In genomic region chr11:62201376-62201775, GRCh38 we compare ENCODE assay signal across 15 cellular contexts. TPM values are rescaled to one million over a fixed set of nuclear protein-coding genes. Genes with fewer than 3 reads are reported as not detected.
DNase-seq lines count a peak whose midpoint lies in the region; TF ChIP-seq lines count a peak whose summit lies in the region.
"Had no signal": no experiment of that assay in that cellular context is flagged by ENCODE, and none has a peak within 500 bp of the region (broad histone marks: within the 10 kb centered on the region; RNA-seq: fewer than 3 reads in every experiment).

No MANE protein-coding gene starts in this region.

- DNase-seq in COR-L47 (lab: John Stamatoyannopoulos, UW) (peak; percentile 61), DMS53 (lab: John Stamatoyannopoulos, UW) (peak; percentile 88), NCI-H69 (lab: John Stamatoyannopoulos, UW) (peak; percentile 72), epithelial cell of esophagus (ENCODE audit: low read depth) (peak; percentile 46), G401 (ENCODE audit: low spot score) (no peak), NOMO-1 (lab: John Stamatoyannopoulos, UW; ENCODE audit: unreplicated experiment in 2 of 2) (no peak)
- no peak for DNase-seq in central memory CD4-positive, alpha-beta T cell
- DNase-seq: BE2C; CD8-positive, alpha-beta T cell; H9; NCI-H1694 treated with DMSO at 0.1 percent for 48 hours; NCI-H2227 treated with DMSO at 0.1 percent for 48 hours; NCI-H526 treated with DMSO at 0.1 percent for 48 hours; SJCRH30; T-helper 9 cell had no signal

- in situ Hi-C loops in G401 (cut with HindIII; ENCODE audit: low sequenced_read_pairs): loop anchor here (25.0 kb wide), 1 partner anchor 311 kb away; no protein-coding TSS in a partner anchor

- no peak for TF ChIP-seq CTCF in epithelial cell of esophagus (IDR thresholded peaks at IDR 0.05; ENCODE audit: insufficient read depth, low read depth, low read length, missing control alignments)

- no peak overlapping the region for H3K4me3 ChIP-seq in epithelial cell of esophagus (ENCODE audit: low read length)
- H3K4me3 ChIP-seq: SJCRH30 had no signal

RNA-seq across cellular contexts. Expression of gene SCGB2A1, which starts 7.1 kb away (rescaled TPM):
- not detected in 2 replicates for total RNA-seq in G401 (2014; rRNA removed; shearing (Covaris generic))
- total RNA-seq: CD8-positive, alpha-beta T cell; H9; SJCRH30 had no signal

RNA-seq across cellular contexts. Expression of gene SCGB1D1, which starts 11.4 kb away (rescaled TPM):
- not detected in 2 replicates for total RNA-seq in G401 (2014; rRNA removed; shearing (Covaris generic))
- total RNA-seq: CD8-positive, alpha-beta T cell; H9; SJCRH30 had no signal

RNA-seq across cellular contexts. Expression of gene SCGB1D2, which starts 40.7 kb away (rescaled TPM):
- total RNA-seq in G401 (2014; rRNA removed; shearing (Covaris generic)): not detected in 2 replicates
- total RNA-seq: CD8-positive, alpha-beta T cell; H9; SJCRH30 had no signal

Comparison
In these comparisons a context has a peak if more than half of its experiments do, and no peak if none do; other contexts are left out.
1. DNase-seq: peak in COR-L47 (single experiment), DMS53 (single experiment), NCI-H69 (single experiment) and epithelial cell of esophagus (single experiment); none in G401 (single experiment), NOMO-1 (0 of 2) and central memory CD4-positive, alpha-beta T cell (single experiment).